In genomic region chr4:3257691-3258482, GRCh38 we compare ENCODE assay signal across 9 cellular contexts. TPM values are rescaled to one million over a fixed set of nuclear protein-coding genes. Genes with fewer than 3 reads are reported as not detected.
DNase-seq lines count a peak whose midpoint lies in the region; FAIRE-seq and TF ChIP-seq lines count a peak whose summit lies in the region.
"Had no signal": no experiment of that assay in that cellular context is flagged by ENCODE, and none has a peak within 500 bp of the region (broad histone marks: within the 10 kb centered on the region; RNA-seq: fewer than 3 reads in every experiment).

No MANE protein-coding gene starts in this region.

- TF ChIP-seq CTCF in fibroblast of lung (conservative IDR thresholded peaks at IDR 0.05 in 1 of 2, IDR thresholded peaks at IDR 0.05 in 1 of 2; ENCODE audit: low read depth in 1 of 2, low read length in 2 of 2) (no peak), SK-N-SH (IDR thresholded peaks at IDR 0.05) (no peak)

- FAIRE-seq in GM18507 (lab: Jason Lieb, UNC), result peak; percentile 58

- CTCF ChIA-PET in SK-N-SH (lab: Yijun Ruan, JAX), result interaction anchor here (0.6 kb wide), 1 partner anchor 509 kb away, joined by 3 read pairs; no protein-coding TSS in a partner anchor

- DNase-seq in 8988T, result peak; percentile 63
- DNase-seq in GM18507 (ENCODE audit: extremely low spot score, insufficient read length, low read depth), result no peak
- peak; percentile 66 for DNase-seq in NCI-H2196 treated with DMSO at 0.1 percent for 48 hours (lab: John Stamatoyannopoulos, UW; ENCODE audit: unreplicated experiment)
- DNase-seq in fibroblast of lung (ENCODE audit: low read depth in 2 of 2), result peak; percentile 38 to 81
- DNase-seq in NCI-H1436 (lab: John Stamatoyannopoulos, UW), result no peak
- DNase-seq in GOT3 (lab: John Stamatoyannopoulos, UW), result no peak
- DNase-seq in stimulated activated CD4-positive, alpha-beta T cell treated with anti-CD3 and anti-CD28 coated beads, Interleukin-15, amount 100 ng/mL, for 24 hours, result no peak
- no peak for DNase-seq in SK-N-SH

- H3K36me3 ChIP-seq in fibroblast of lung (ENCODE audit: control insufficient read depth, insufficient read depth, low read length), result no peaks in the 10 kb centered on the region
- H3K36me3 ChIP-seq in SK-N-SH (replicated peaks in 1 of 2; ENCODE audit: control insufficient read depth in 1 of 2, insufficient read depth in 2 of 2, low read length in 1 of 2), result no peaks in the 10 kb centered on the region
- H3K36me3 ChIP-seq: uterus had no signal

- H3K27me3 ChIP-seq in fibroblast of lung (ENCODE audit: control insufficient read depth, insufficient read depth, low read length) (no peaks in the 10 kb centered on the region), SK-N-SH (ENCODE audit: insufficient read depth) (no peaks in the 10 kb centered on the region)
- H3K27me3 ChIP-seq: uterus had no signal

- no peaks in the 10 kb centered on the region for H3K9me2 ChIP-seq in SK-N-SH

- H3K27ac ChIP-seq in fibroblast of lung (ENCODE audit: insufficient read depth, low read length) (no peak overlapping the region), SK-N-SH (ENCODE audit: low read depth in 2 of 2, low read length in 1 of 2) (no peak overlapping the region)
- H3K27ac ChIP-seq: uterus had no signal

- H2AFZ ChIP-seq in fibroblast of lung (ENCODE audit: low read length) (no peak overlapping the region), SK-N-SH (ENCODE audit: low read depth) (no peak overlapping the region)

- H3K9me3 ChIP-seq in fibroblast of lung (ENCODE audit: control insufficient read depth, insufficient read depth, low read depth, low read length), result no peaks in the 10 kb centered on the region
- no peaks in the 10 kb centered on the region for H3K9me3 ChIP-seq in SK-N-SH
- H3K9me3 ChIP-seq: uterus had no signal

- H3K4me2 ChIP-seq in fibroblast of lung (ENCODE audit: extremely low read depth, insufficient read depth, low read length), result no peak overlapping the region
- no peak overlapping the region for H3K4me2 ChIP-seq in SK-N-SH

- no peak for TF ChIP-seq EP300 in SK-N-SH (IDR thresholded peaks at IDR 0.05; ENCODE audit: borderline replicate concordance in 1 of 2, low read depth in 1 of 2, low read length in 1 of 2)

- H3K79me2 ChIP-seq in fibroblast of lung (ENCODE audit: control insufficient read depth, insufficient read depth, low read length), result no peaks in the 10 kb centered on the region
- H3K79me2 ChIP-seq in SK-N-SH (ENCODE audit: insufficient read depth), result no peaks in the 10 kb centered on the region

- no peak overlapping the region for H3K4me3 ChIP-seq in fibroblast of lung (replicated peaks in 1 of 4; ENCODE audit: control extremely low read depth in 1 of 4, insufficient read depth in 1 of 4, low read depth in 3 of 4, low read length in 4 of 4)
- no peak overlapping the region for H3K4me3 ChIP-seq in SK-N-SH (ENCODE audit: low read depth in 2 of 2, low read length in 1 of 2)
- H3K4me3 ChIP-seq: uterus had no signal

- TF ChIP-seq RAD21 in SK-N-SH (IDR thresholded peaks at IDR 0.05; ENCODE audit: low read length), result no peak

- no peaks in the 10 kb centered on the region for H4K20me1 ChIP-seq in fibroblast of lung (ENCODE audit: control insufficient read depth, extremely low read depth, insufficient read depth, low read length)
- no peaks in the 10 kb centered on the region for H4K20me1 ChIP-seq in SK-N-SH (ENCODE audit: insufficient read depth)

- H3K9ac ChIP-seq in fibroblast of lung (ENCODE audit: insufficient read depth, low read length), result no peak overlapping the region
- H3K9ac ChIP-seq in SK-N-SH, result no peak overlapping the region

- no peaks in the 10 kb centered on the region for H3F3A ChIP-seq in SK-N-SH (replicated peaks; ENCODE audit: insufficient read depth)

- POLR2A ChIA-PET in SK-N-SH (lab: Yijun Ruan, JAX), result no interaction called here

- 84% methylated on average over 23 of the region's 26 CpGs for WGBS in SK-N-SH (ENCODE audit: low lambda C conversion rate)

- H3K4me1 ChIP-seq in fibroblast of lung (ENCODE audit: control insufficient read depth, extremely low read depth, insufficient read depth, low read length) (no peaks in the 10 kb centered on the region), SK-N-SH (ENCODE audit: control insufficient read depth in 1 of 2, insufficient read depth in 2 of 2, low read depth in 1 of 2, low read length in 1 of 2) (no peaks in the 10 kb centered on the region)
- H3K4me1 ChIP-seq: uterus had no signal

TF ChIP-seq in SK-N-SH, 30 proteins besides CTCF, POLR2A, EP300 and RAD21:
- no peak for TF ChIP-seq EZH2phosphoT487 (IDR thresholded peaks at IDR 0.05; ENCODE audit: borderline replicate concordance, low read depth)
- no peak for TF ChIP-seq RCOR1 (IDR thresholded peaks at IDR 0.05; ENCODE audit: low read length)
- no peak for TF ChIP-seq IRF3 (IDR thresholded peaks at IDR 0.05; ENCODE audit: low read depth, low read length)
TF ChIP-seq in SK-N-SH: peak in this region for 0.

RNA-seq across cellular contexts. Expression of gene MSANTD1, which starts 8.9 kb away (rescaled TPM):
- total RNA-seq in fibroblast of lung, result 0.26 and 0.50 TPM in 2 replicates
- polyA plus RNA-seq in fibroblast of lung (0.02 TPM in 1 of 2 replicates, not detected in the other), SK-N-SH (2012; rRNA removed) (0.15 and 0.18 TPM in 2 replicates)
- not detected in 2 replicates for polyA plus RNA-seq in fibroblast of lung (2012)
- polyA minus RNA-seq in fibroblast of lung (ENCODE audit: low replicate concordance), result 0.63 TPM in 1 of 2 replicates, not detected in the other
- polyA plus RNA-seq in SK-N-SH (2012; cell fraction: cytosol; rRNA removed), result 0.07 and 0.08 TPM in 2 replicates
- 1.6 and 1.8 TPM in 2 replicates for polyA plus RNA-seq in SK-N-SH (2012; cell fraction: nucleus; rRNA removed)

RNA-seq across cellular contexts. Expression of gene RGS12, which starts 34.9 kb away (rescaled TPM):
- total RNA-seq in fibroblast of lung, result 15.7 and 21.1 TPM in 2 replicates
- polyA plus RNA-seq in fibroblast of lung (5.1 and 19.7 TPM in 2 replicates), SK-N-SH (2012; rRNA removed) (11.4 and 18.4 TPM in 2 replicates)
- polyA plus RNA-seq in fibroblast of lung (2012), result 17.1 and 18.3 TPM in 2 replicates
- 9.1 and 38.3 TPM in 2 replicates for polyA minus RNA-seq in fibroblast of lung (ENCODE audit: low replicate concordance)
- polyA plus RNA-seq in SK-N-SH (2012; cell fraction: cytosol; rRNA removed), result 7.2 and 9.5 TPM in 2 replicates
- polyA plus RNA-seq in SK-N-SH (2012; cell fraction: nucleus; rRNA removed), result 50.2 and 78.3 TPM in 2 replicates

Comparison
In these comparisons a context has a peak if more than half of its experiments do, and no peak if none do; other contexts are left out.
1. DNase-seq: peak in 8988T (single experiment), NCI-H2196 treated with DMSO at 0.1 percent for 48 hours (single experiment) and fibroblast of lung (2 of 2); none in GM18507 (single experiment), NCI-H1436 (single experiment), GOT3 (single experiment), stimulated activated CD4-positive, alpha-beta T cell treated with anti-CD3 and anti-CD28 coated beads, Interleukin-15, amount 100 ng/mL, for 24 hours (single experiment) and SK-N-SH (single experiment).